8 cellular contexts compared by ENCODE assay signal in the genomic region with DNA sequence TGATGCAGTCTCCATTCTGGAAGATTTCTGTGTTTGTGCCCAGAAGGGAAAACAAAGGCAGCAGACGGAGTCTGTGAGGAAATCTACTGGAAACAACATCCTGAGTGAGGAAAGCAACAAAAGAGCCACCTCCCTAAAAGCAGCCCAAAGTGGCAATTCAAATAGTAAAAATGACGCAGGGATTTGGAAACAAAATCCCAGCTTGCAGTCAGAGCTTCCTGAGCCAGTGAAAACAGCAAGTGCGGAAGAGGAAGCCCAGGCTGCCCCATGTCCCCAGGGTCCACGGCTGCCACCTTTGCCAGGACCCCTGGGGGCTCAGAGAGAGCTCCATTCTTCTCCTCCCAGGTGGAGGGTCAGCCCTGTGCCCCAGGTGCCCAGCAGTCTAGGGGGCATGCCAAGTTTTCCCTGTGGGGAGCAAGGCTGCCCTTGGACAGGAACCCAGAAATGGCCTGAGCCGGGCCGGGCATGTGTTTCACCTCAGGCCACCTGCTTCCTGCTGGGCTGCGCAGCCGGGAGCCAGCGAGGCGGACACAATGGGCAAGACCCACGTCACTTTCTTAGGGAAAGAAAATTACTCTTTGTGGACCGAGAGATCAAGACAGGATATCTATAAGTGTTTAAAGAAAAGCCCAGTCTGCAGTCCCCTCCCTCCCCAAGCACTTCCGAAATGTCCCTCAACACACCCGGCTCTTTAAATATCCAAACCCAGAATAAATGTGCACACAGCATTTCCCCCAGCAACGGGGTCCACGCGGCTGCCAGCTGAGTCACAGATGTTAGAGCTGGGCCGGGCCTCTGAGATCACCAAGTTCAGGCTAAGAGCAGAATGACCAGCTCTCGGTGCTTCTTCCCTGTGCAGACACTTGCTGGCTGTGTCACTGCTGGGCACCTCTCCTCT.
DNase-seq lines count a peak whose midpoint lies in the region; ATAC-seq and TF ChIP-seq lines count a peak whose summit lies in the region.

No MANE protein-coding gene starts in this region.

- ATAC-seq in Right ventricle myocardium inferior, result peak; percentile 82
- ATAC-seq in psoas muscle, result peak; percentile 77 to 89 (median 85)
- no peak for ATAC-seq in HG02763 (IDR thresholded peaks at IDR 0.05; ENCODE audit: unreplicated experiment)
- ATAC-seq in HG02970 (IDR thresholded peaks at IDR 0.05; ENCODE audit: low FRiP score, unreplicated experiment), result no peak

- H3K36me3 ChIP-seq in SJSA1 (no peaks in the 10 kb centered on the region), psoas muscle (ENCODE audit: insufficient read depth in 1 of 2, low read depth in 1 of 2) (no peaks in the 10 kb centered on the region)

- H3K27me3 ChIP-seq in SJSA1 (replicated peaks), result no peaks in the 10 kb centered on the region
- H3K27me3 ChIP-seq in psoas muscle (ENCODE audit: insufficient read depth in 3 of 3, low read length in 2 of 3), result no peaks in the 10 kb centered on the region

- DNase-seq in EH (ENCODE audit: low read depth) (peak; percentile 87), SJSA1 (ENCODE audit: low read depth in 1 of 2, low spot score in 2 of 2) (peak; percentile 36 to 71), Right ventricle myocardium inferior (ENCODE audit: missing footprints) (peak; percentile 93), psoas muscle (peak; percentile 90 to 92), COLO829 (ENCODE audit: low spot score) (no peak)
- DNase-seq in activated CD4-positive, alpha-beta T cell treated with anti-CD3 and anti-CD28 coated beads, Interleukin-2, amount 10 ng/mL, durations not matched to agents 7 days and 5 days, result no peak

- H3K27ac ChIP-seq in SJSA1 (no peak overlapping the region), psoas muscle (peak overlapping the region; percentile 86)

- intact Hi-C loops in Right ventricle myocardium inferior (cut with DNase I), result loop anchor here (5.0 kb wide), 1 partner anchor 95 kb away; no protein-coding TSS in a partner anchor
- intact Hi-C loops in psoas muscle (cut with DNase I), result loop anchor here in 1 of 2 donors (5.0 kb wide), 1 partner anchor 80 kb away; no protein-coding TSS in a partner anchor

- TF ChIP-seq CTCF in psoas muscle (IDR thresholded peaks at IDR 0.05), result no peak

- H3K4me1 Mint-ChIP-seq in activated CD4-positive, alpha-beta T cell treated with anti-CD3 and anti-CD28 coated beads, Interleukin-2, amount 10 ng/mL, durations not matched to agents 7 days and 5 days, result no peaks in the 10 kb centered on the region

- H3K4me3 Mint-ChIP-seq in activated CD4-positive, alpha-beta T cell treated with anti-CD3 and anti-CD28 coated beads, Interleukin-2, amount 10 ng/mL, durations not matched to agents 7 days and 5 days, result no peak overlapping the region

- H3K36me3 Mint-ChIP-seq in activated CD4-positive, alpha-beta T cell treated with anti-CD3 and anti-CD28 coated beads, Interleukin-2, amount 10 ng/mL, durations not matched to agents 7 days and 5 days (ENCODE audit: low read depth), result no peaks in the 10 kb centered on the region

- H3K4me1 ChIP-seq in SJSA1 (replicated peaks), result peaks cover 50% of the 10 kb centered on the region
- H3K4me1 ChIP-seq in psoas muscle, result peaks cover 40% of the 10 kb centered on the region

- H3K4me3 ChIP-seq in SJSA1 (no peak overlapping the region), psoas muscle (peak overlapping the region; percentile 44)

- H3K27me3 Mint-ChIP-seq in activated CD4-positive, alpha-beta T cell treated with anti-CD3 and anti-CD28 coated beads, Interleukin-2, amount 10 ng/mL, durations not matched to agents 7 days and 5 days, result no peaks in the 10 kb centered on the region

- CTCF ChIA-PET in activated CD4-positive, alpha-beta T cell treated with anti-CD3 and anti-CD28 coated beads, Interleukin-2, amount 10 ng/mL, durations not matched to agents 7 days and 5 days (lab: Charles Lee), result interaction anchor here (0.6 kb wide), 1 partner anchor 33 kb away, joined by 3 read pairs; no protein-coding TSS in a partner anchor

- no peak overlapping the region for H3K27ac Mint-ChIP-seq in activated CD4-positive, alpha-beta T cell treated with anti-CD3 and anti-CD28 coated beads, Interleukin-2, amount 10 ng/mL, durations not matched to agents 7 days and 5 days

- POLR2A ChIA-PET in activated CD4-positive, alpha-beta T cell treated with anti-CD3 and anti-CD28 coated beads, Interleukin-2, amount 10 ng/mL, durations not matched to agents 7 days and 5 days (lab: Charles Lee), result no interaction called here

- H3K9me3 ChIP-seq in SJSA1 (replicated peaks), result no peaks in the 10 kb centered on the region
- no peaks in the 10 kb centered on the region for H3K9me3 ChIP-seq in psoas muscle

- 5 to 11% (median 9%) methylated on average over 17 to 19 of the region's 19 CpGs for WGBS in psoas muscle, 3 donors

- H3K9me3 Mint-ChIP-seq in activated CD4-positive, alpha-beta T cell treated with anti-CD3 and anti-CD28 coated beads, Interleukin-2, amount 10 ng/mL, durations not matched to agents 7 days and 5 days, result no peaks in the 10 kb centered on the region

Comparison
In these comparisons a context has a peak if more than half of its experiments do, and no peak if none do; other contexts are left out.
1. DNase-seq: peak in EH (single experiment), SJSA1 (2 of 2), Right ventricle myocardium inferior (single experiment) and psoas muscle (2 of 2); none in COLO829 (single experiment) and activated CD4-positive, alpha-beta T cell treated with anti-CD3 and anti-CD28 coated beads, Interleukin-2, amount 10 ng/mL, durations not matched to agents 7 days and 5 days (single experiment).
2. ATAC-seq: peak in Right ventricle myocardium inferior (single experiment) and psoas muscle (4 of 4); none in HG02763 (single experiment) and HG02970 (single experiment).